Comparison of ENCODE assay signal across 8 cellular contexts in the genomic region with DNA sequence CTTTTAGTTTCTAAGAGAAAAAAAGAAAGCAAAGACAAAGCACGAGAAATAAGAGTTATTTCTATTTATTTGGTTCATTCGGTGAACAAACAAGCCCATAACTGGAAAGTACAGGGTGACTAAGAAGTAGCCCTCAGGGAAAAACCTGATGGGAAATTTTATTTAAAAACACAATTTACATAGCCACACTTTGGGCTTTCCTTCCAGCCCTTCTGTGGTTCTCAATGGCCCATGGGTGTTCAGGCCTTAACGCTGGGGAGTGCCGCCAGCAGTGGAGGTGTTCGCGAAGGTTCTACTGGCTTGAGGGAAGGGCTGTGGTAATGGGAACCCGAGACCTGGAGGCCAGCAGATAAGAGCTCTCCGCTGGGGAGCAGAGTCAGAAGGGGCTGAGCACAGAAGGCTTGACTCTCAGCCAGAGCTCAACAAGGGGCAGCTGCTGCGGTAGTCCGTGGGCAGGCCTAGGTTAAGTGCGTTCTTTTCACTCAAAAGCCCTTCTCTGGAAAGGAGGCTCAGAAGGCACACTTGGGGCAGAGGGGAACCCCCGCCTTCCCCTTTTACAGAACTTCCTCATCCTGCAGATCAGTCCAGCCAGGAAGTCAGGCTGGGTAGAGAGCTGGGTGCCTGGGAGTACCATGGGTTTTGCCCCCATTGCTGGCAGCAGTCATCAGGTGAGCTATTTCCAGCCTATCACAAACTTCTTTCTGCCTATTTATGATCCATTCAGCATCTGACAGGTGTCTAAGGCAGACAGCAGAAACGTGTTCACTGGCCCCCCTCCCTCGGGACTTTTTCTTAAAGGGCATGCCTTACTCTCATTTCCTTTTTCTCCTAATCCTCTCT. TPM values are rescaled to one million over a fixed set of nuclear protein-coding genes. Genes with fewer than 3 reads are reported as not detected.
DNase-seq lines count a peak whose midpoint lies in the region; ATAC-seq lines count a peak whose summit lies in the region.

No MANE protein-coding gene starts in this region.

- H3K27me3 ChIP-seq in GM23248 (replicated peaks; ENCODE audit: insufficient read depth): peaks cover 38% of the 10 kb centered on the region

- in situ Hi-C loops in GM23248 (cut with MboI): no loop called here

- no peak overlapping the region for H3K9ac ChIP-seq in GM23248

- no peaks in the 10 kb centered on the region for H3K36me3 ChIP-seq in GM23248 (ENCODE audit: low read depth)

- no peak overlapping the region for H3K27ac ChIP-seq in GM23248

- peaks cover 30% of the 10 kb centered on the region for H3K4me1 Mint-ChIP-seq in activated naive CD8-positive, alpha-beta T cell treated with anti-CD3 and anti-CD28 coated beads for 36 hours

- peak; percentile 69 for DNase-seq in activated CD8-positive, alpha-beta memory T cell treated with anti-CD3 and anti-CD28 coated beads for 24 hours
- DNase-seq in activated CD8-positive, alpha-beta memory T cell treated with anti-CD3 and anti-CD28 coated beads, Interleukin-2, amount 50 U/mL, for 4 hours: no peak
- DNase-seq in NCI-H2107 treated with DMSO at 0.1 percent for 48 hours (lab: John Stamatoyannopoulos, UW; ENCODE audit: unreplicated experiment) (peak; percentile 43), GM23248 (no peak), epidermal melanocyte (ENCODE audit: insufficient read length, low spot score) (no peak)
- peak; percentile 57 for DNase-seq in activated naive CD8-positive, alpha-beta T cell treated with anti-CD3 and anti-CD28 coated beads for 36 hours
- DNase-seq in stimulated activated CD4-positive, alpha-beta T cell treated with anti-CD3 and anti-CD28 coated beads, TNF-alpha, amount 100 ng/mL, for 24 hours (ENCODE audit: low read depth in 3 of 3): peak in 2 of 3 experiments; percentile 12 to 27

- no peaks in the 10 kb centered on the region for H3K9me3 ChIP-seq in GM23248 (ENCODE audit: low read depth)

- peaks cover 8% of the 10 kb centered on the region for H3K36me3 Mint-ChIP-seq in activated naive CD8-positive, alpha-beta T cell treated with anti-CD3 and anti-CD28 coated beads for 36 hours

- no peak overlapping the region for H2AFZ ChIP-seq in GM23248

- no peaks in the 10 kb centered on the region for H3K4me1 ChIP-seq in GM23248 (ENCODE audit: insufficient read depth)

- no peak overlapping the region for H3K4me2 ChIP-seq in GM23248 (ENCODE audit: unreplicated experiment)

- H3F3A ChIP-seq in GM23248 (ENCODE audit: insufficient read depth): no peaks in the 10 kb centered on the region

- no peak overlapping the region for H3K4me3 ChIP-seq in GM23248

- no peaks in the 10 kb centered on the region for H4K20me1 ChIP-seq in GM23248 (ENCODE audit: insufficient read depth)

- no peaks in the 10 kb centered on the region for H3K9me2 ChIP-seq in GM23248 (ENCODE audit: insufficient read depth)

- no peaks in the 10 kb centered on the region for H3K79me2 ChIP-seq in GM23248 (ENCODE audit: insufficient read depth)

- peak overlapping the region; percentile 68 for H3K4me3 Mint-ChIP-seq in activated naive CD8-positive, alpha-beta T cell treated with anti-CD3 and anti-CD28 coated beads for 36 hours

- peaks cover 15% of the 10 kb centered on the region for H3K9me3 Mint-ChIP-seq in activated naive CD8-positive, alpha-beta T cell treated with anti-CD3 and anti-CD28 coated beads for 36 hours

- H3K27ac Mint-ChIP-seq in activated naive CD8-positive, alpha-beta T cell treated with anti-CD3 and anti-CD28 coated beads for 36 hours: peak overlapping the region; percentile 86

- H3K27me3 Mint-ChIP-seq in activated naive CD8-positive, alpha-beta T cell treated with anti-CD3 and anti-CD28 coated beads for 36 hours: peaks cover 10% of the 10 kb centered on the region

- WGBS in GM23248 (ENCODE audit: low coverage in 1 of 2, low lambda C conversion rate in 2 of 2, missing lambda C conversion rate in 2 of 2), 2 experiments: 66 to 68% methylated on average over 14 of the region's 14 CpGs

- peak; percentile 74 for ATAC-seq in HG02759 (IDR thresholded peaks at IDR 0.05; ENCODE audit: unreplicated experiment)

RNA-seq across cellular contexts. Expression of a gene that starts 8.8 kb away (rescaled TPM):
- 10 to 100 TPM; 45.0 to 46.9 TPM for total RNA-seq in activated naive CD8-positive, alpha-beta T cell treated with anti-CD3 and anti-CD28 coated beads for 36 hours
- total RNA-seq in GM23248 (2014; rRNA removed; shearing (Covaris generic)): 1.5 and 5.1 TPM in 2 replicates
- polyA plus RNA-seq in GM23248 (2016; fragmentation: Nextera tagmentation; extraction: Ambion mirVana): 1.1 and 1.2 TPM in 2 replicates

Comparison
In these comparisons a context has a peak if more than half of its experiments do, and no peak if none do; other contexts are left out.
1. DNase-seq: peak in activated CD8-positive, alpha-beta memory T cell treated with anti-CD3 and anti-CD28 coated beads for 24 hours (single experiment), NCI-H2107 treated with DMSO at 0.1 percent for 48 hours (single experiment), activated naive CD8-positive, alpha-beta T cell treated with anti-CD3 and anti-CD28 coated beads for 36 hours (single experiment) and stimulated activated CD4-positive, alpha-beta T cell treated with anti-CD3 and anti-CD28 coated beads, TNF-alpha, amount 100 ng/mL, for 24 hours (2 of 3); none in activated CD8-positive, alpha-beta memory T cell treated with anti-CD3 and anti-CD28 coated beads, Interleukin-2, amount 50 U/mL, for 4 hours (single experiment), GM23248 (single experiment) and epidermal melanocyte (single experiment).